In the genomic region with DNA sequence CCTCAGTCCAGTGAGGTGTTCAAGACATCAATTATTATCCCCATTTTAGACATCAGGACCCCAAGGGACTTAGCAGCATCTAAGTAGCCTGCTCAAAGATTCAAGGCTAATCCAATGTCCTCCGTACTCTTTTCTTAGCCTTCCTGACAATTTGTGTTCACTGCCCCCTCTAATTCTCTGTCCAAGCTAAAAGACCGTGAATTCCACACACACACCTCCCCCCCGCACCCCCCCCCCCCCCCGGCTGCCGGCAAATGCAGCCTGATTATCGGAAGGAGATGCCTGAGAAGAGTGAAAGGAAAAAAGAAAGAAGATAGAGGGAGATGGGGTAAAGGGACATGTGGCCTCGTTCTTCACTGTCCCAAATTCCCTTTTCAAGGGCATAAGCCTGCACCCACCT, we compare ENCODE assay signal across 1 cellular context.
TF ChIP-seq lines count a peak whose summit lies in the region.

No MANE protein-coding gene starts in this region.

TF ChIP-seq in K562, 482 proteins besides CTCF, POLR2A, EP300 and RAD21 (continued from another document):
- TF ChIP-seq, protein P1, sequence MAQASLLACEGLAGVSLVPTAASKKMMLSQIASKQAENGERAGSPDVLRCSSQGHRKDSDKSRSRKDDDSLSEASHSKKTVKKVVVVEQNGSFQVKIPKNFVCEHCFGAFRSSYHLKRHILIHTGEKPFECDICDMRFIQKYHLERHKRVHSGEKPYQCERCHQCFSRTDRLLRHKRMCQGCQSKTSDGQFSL (CRISPR knock-in tag; IDR thresholded peaks at IDR 0.05), result no peak
- TF ChIP-seq, protein P1 (tag; IDR thresholded peaks at IDR 0.05), result peak in 1 of 2 experiments; percentile 75; a peak in 1 of 4 replicates
- no peak for TF ChIP-seq RBFOX2 (IDR thresholded peaks at IDR 0.05; ENCODE audit: low read depth, low read length)
- TF ChIP-seq, protein P2, sequence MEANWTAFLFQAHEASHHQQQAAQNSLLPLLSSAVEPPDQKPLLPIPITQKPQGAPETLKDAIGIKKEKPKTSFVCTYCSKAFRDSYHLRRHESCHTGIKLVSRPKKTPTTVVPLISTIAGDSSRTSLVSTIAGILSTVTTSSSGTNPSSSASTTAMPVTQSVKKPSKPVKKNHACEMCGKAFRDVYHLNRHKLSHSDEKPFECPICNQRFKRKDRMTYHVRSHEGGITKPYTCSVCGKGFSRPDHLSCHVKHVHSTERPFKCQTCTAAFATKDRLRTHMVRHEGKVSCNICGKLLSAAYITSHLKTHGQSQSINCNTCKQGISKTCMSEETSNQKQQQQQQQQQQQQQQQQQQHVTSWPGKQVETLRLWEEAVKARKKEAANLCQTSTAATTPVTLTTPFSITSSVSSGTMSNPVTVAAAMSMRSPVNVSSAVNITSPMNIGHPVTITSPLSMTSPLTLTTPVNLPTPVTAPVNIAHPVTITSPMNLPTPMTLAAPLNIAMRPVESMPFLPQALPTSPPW (CRISPR knock-in tag; IDR thresholded peaks at IDR 0.05), result peak; percentile 82
